1 cellular context compared by ENCODE assay signal in the genomic region with DNA sequence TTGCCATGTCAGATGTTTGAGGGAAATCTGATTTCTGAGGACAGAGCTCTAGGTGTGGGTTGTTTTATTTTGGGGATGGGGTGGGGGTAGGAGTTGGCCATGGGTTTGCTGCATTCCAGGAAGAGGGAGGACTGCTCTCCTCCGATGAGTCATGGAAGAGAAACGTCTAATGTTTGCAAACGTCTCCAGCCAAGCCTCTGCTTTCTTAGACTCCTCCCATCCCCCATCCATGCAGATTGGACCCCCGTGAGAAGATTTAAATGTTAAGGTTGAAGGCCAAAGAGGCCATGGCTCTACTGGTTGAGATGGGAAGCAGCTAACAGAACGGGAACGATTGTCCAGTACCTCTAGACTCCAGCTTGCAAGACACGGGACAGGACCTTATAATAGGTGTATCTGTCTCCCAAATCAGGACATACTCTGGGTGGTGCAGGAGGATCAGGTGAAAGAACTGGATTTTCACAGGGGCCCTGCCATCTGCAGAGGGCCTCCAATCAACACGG.
TF ChIP-seq lines count a peak whose summit lies in the region.

No MANE protein-coding gene starts in this region.

TF ChIP-seq in SK-N-SH, 30 proteins besides CTCF, POLR2A, EP300 and RAD21 (continued from another document):
- TF ChIP-seq REST (IDR thresholded peaks at IDR 0.05; ENCODE audit: low read depth, low read length) (peak; percentile 62; the same call in 1 of the 2 replicates), SIN3A (IDR thresholded peaks at IDR 0.05; ENCODE audit: borderline replicate concordance, low read depth, low read length) (0 out of 2 replicates have a peak, but pooled peaks have one; percentile 32), USF1 (IDR thresholded peaks at IDR 0.05; ENCODE audit: borderline replicate concordance, low read depth) (no peak), IRF3 (IDR thresholded peaks at IDR 0.05; ENCODE audit: low read depth, low read length) (no peak), RFX5 (IDR thresholded peaks at IDR 0.05; ENCODE audit: low read length) (no peak), GABPA (IDR thresholded peaks at IDR 0.05; ENCODE audit: low read depth) (no peak), NFIC (IDR thresholded peaks at IDR 0.05; ENCODE audit: borderline replicate concordance) (peak; percentile 76)
- TF ChIP-seq, protein P1, sequence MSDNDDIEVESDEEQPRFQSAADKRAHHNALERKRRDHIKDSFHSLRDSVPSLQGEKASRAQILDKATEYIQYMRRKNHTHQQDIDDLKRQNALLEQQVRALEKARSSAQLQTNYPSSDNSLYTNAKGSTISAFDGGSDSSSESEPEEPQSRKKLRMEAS (IDR thresholded peaks at IDR 0.05; ENCODE audit: low read depth) = no peak; the same call in 1 of the 2 replicates
